13 cellular contexts compared by ENCODE assay signal in genomic region chrX:31609130-31609529, GRCh38.
DNase-seq lines count a peak whose midpoint lies in the region; ATAC-seq and TF ChIP-seq lines count a peak whose summit lies in the region.
"Had no signal": no experiment of that assay in that cellular context is flagged by ENCODE, and none has a peak within 500 bp of the region (broad histone marks: within the 10 kb centered on the region; RNA-seq: fewer than 3 reads in every experiment).

No MANE protein-coding gene starts in this region.

- H3K9me3 Mint-ChIP-seq in activated CD4-positive, alpha-beta T cell treated with anti-CD3 and anti-CD28 coated beads, Interleukin-2, amount 10 ng/mL, durations not matched to agents 24 days and 14 days, result no peaks in the 10 kb centered on the region

- H3K4me1 ChIP-seq in RWPE2 (ENCODE audit: insufficient read depth, poor library complexity, severe bottlenecking), result peaks cover 32% of the 10 kb centered on the region
- H3K4me1 ChIP-seq: right atrium auricular region had no signal

- no peaks in the 10 kb centered on the region for H3K9me3 ChIP-seq in RWPE2 (ENCODE audit: severe bottlenecking)
- H3K9me3 ChIP-seq: right atrium auricular region had no signal

- H3K4me3 ChIP-seq in RWPE2 (ENCODE audit: severe bottlenecking), result no peak overlapping the region
- H3K4me3 ChIP-seq in fibroblast of mammary gland (ENCODE audit: control insufficient read depth, low read depth, low read length), result no peak overlapping the region
- H3K4me3 ChIP-seq: right atrium auricular region had no signal

- ATAC-seq in RWPE2 (ENCODE audit: low read depth) (peak; percentile 99), GM21515 (IDR thresholded peaks at IDR 0.05; ENCODE audit: unreplicated experiment) (no peak)

- peak overlapping the region; percentile 95 for H3K27ac ChIP-seq in RWPE2 (ENCODE audit: poor library complexity, severe bottlenecking)
- H3K27ac ChIP-seq: right atrium auricular region, WERI-Rb-1 had no signal

- H3K4me3 Mint-ChIP-seq in activated CD4-positive, alpha-beta T cell treated with anti-CD3 and anti-CD28 coated beads, Interleukin-2, amount 10 ng/mL, durations not matched to agents 24 days and 14 days, result no peak overlapping the region

- DNase-seq in HCEC 1CT, result peak; percentile 91
- DNase-seq in RWPE2 (ENCODE audit: low spot score), result peak; percentile 33
- peak; percentile 87 for DNase-seq in fibroblast of mammary gland (ENCODE audit: low read depth)
- DNase-seq in stromal cell of bone marrow (ENCODE audit: low read depth), result peak; percentile 73
- no peak for DNase-seq in activated CD4-positive, alpha-beta T cell treated with anti-CD3 and anti-CD28 coated beads, Interleukin-2, amount 10 ng/mL, durations not matched to agents 24 days and 14 days
- no peak for DNase-seq in NCI-H1930 (lab: John Stamatoyannopoulos, UW)
- DNase-seq: DMS79, erythroblast, kidney, SHP77, WERI-Rb-1 had no signal

- no peaks in the 10 kb centered on the region for H3K27me3 Mint-ChIP-seq in activated CD4-positive, alpha-beta T cell treated with anti-CD3 and anti-CD28 coated beads, Interleukin-2, amount 10 ng/mL, durations not matched to agents 24 days and 14 days

- H3K27ac Mint-ChIP-seq in activated CD4-positive, alpha-beta T cell treated with anti-CD3 and anti-CD28 coated beads, Interleukin-2, amount 10 ng/mL, durations not matched to agents 24 days and 14 days, result no peak overlapping the region

- H3K36me3 ChIP-seq in RWPE2 (ENCODE audit: low read depth), result no peaks in the 10 kb centered on the region
- H3K36me3 ChIP-seq: right atrium auricular region, WERI-Rb-1 had no signal

- H3K27me3 ChIP-seq in RWPE2 (ENCODE audit: insufficient read depth, poor library complexity, severe bottlenecking), result no peaks in the 10 kb centered on the region
- H3K27me3 ChIP-seq: right atrium auricular region had no signal

- TF ChIP-seq CTCF in RWPE2 (IDR thresholded peaks at IDR 0.05; ENCODE audit: poor library complexity, severe bottlenecking) (peak; percentile 26), fibroblast of mammary gland (conservative IDR thresholded peaks at IDR 0.05; ENCODE audit: control insufficient read depth, insufficient read depth, low read depth, low read length) (no peak)

- no peaks in the 10 kb centered on the region for H3K4me1 Mint-ChIP-seq in activated CD4-positive, alpha-beta T cell treated with anti-CD3 and anti-CD28 coated beads, Interleukin-2, amount 10 ng/mL, durations not matched to agents 24 days and 14 days

- intact Hi-C loops in activated CD4-positive, alpha-beta T cell treated with anti-CD3 and anti-CD28 coated beads, Interleukin-2, amount 10 ng/mL, durations not matched to agents 24 days and 14 days (cut with micrococcal nuclease), result no loop called here

- no peaks in the 10 kb centered on the region for H3K36me3 Mint-ChIP-seq in activated CD4-positive, alpha-beta T cell treated with anti-CD3 and anti-CD28 coated beads, Interleukin-2, amount 10 ng/mL, durations not matched to agents 24 days and 14 days (ENCODE audit: low read depth)

Comparison
In these comparisons a context has a peak if more than half of its experiments do, and no peak if none do; other contexts are left out.
1. DNase-seq: peak in HCEC 1CT (single experiment), RWPE2 (single experiment), fibroblast of mammary gland (single experiment) and stromal cell of bone marrow (single experiment); none in activated CD4-positive, alpha-beta T cell treated with anti-CD3 and anti-CD28 coated beads, Interleukin-2, amount 10 ng/mL, durations not matched to agents 24 days and 14 days (single experiment) and NCI-H1930 (0 of 2).